27 cellular contexts compared by ENCODE assay signal in genomic region chr7:158259141-158259540, GRCh38.
"Had no signal": no experiment of that assay in that cellular context is flagged by ENCODE, and none has a peak within 500 bp of the region (broad histone marks: within the 10 kb centered on the region; RNA-seq: fewer than 3 reads in every experiment).

No MANE protein-coding gene starts in this region.

- H3K4me1 Mint-ChIP-seq: naive thymus-derived CD8-positive, alpha-beta T cell; stimulated activated naive B cell treated with anti-CD40 and anti-IgM and Interleukin-4, amounts not matched to agents 10 μg/mL and 1 μg/mL and 100 μg/mL, for 72 hours had no signal

- H3K79me2 ChIP-seq: hepatocyte, parathyroid adenoma had no signal

- H3K4me3 Mint-ChIP-seq: naive thymus-derived CD8-positive, alpha-beta T cell; nephron; neural crest cell; stimulated activated naive B cell treated with anti-CD40 and anti-IgM and Interleukin-4, amounts not matched to agents 10 μg/mL and 1 μg/mL and 100 μg/mL, for 72 hours; type B pancreatic cell had no signal

- H3K27ac Mint-ChIP-seq: naive thymus-derived CD8-positive, alpha-beta T cell; nephron; stimulated activated naive B cell treated with anti-CD40 and anti-IgM and Interleukin-4, amounts not matched to agents 10 μg/mL and 1 μg/mL and 100 μg/mL, for 72 hours; type B pancreatic cell had no signal

- H3K36me3 ChIP-seq: heart right ventricle, lower lobe of right lung, right lobe of liver, stomach, thyroid gland, uterus had no signal

- H3K27ac ChIP-seq: heart right ventricle, hepatocyte, lower lobe of right lung, parathyroid adenoma, psoas muscle, right lobe of liver, stomach, testis, thyroid gland, uterus had no signal

- H3K27me3 Mint-ChIP-seq: stimulated activated naive B cell treated with anti-CD40 and anti-IgM and Interleukin-4, amounts not matched to agents 10 μg/mL and 1 μg/mL and 100 μg/mL, for 72 hours; type B pancreatic cell had no signal

- H3K9ac ChIP-seq: parathyroid adenoma had no signal

- H3K4me1 ChIP-seq: heart right ventricle, lower lobe of right lung, parathyroid adenoma, psoas muscle, stomach, testis, thyroid gland, uterus had no signal

- H3K4me2 ChIP-seq: hepatocyte, smooth muscle cell had no signal

- H3K36me3 Mint-ChIP-seq: stimulated activated naive B cell treated with anti-CD40 and anti-IgM and Interleukin-4, amounts not matched to agents 10 μg/mL and 1 μg/mL and 100 μg/mL, for 72 hours; type B pancreatic cell had no signal

- H3K9me3 ChIP-seq: lower lobe of right lung, psoas muscle, right lobe of liver, testis, thyroid gland, uterus had no signal

- H3K27me3 ChIP-seq: hepatocyte, right lobe of liver, stomach, testis, thyroid gland, uterus had no signal

- ATAC-seq: heart right ventricle; left cardiac atrium; left lobe of liver; lower lobe of right lung; naive thymus-derived CD8-positive, alpha-beta T cell; psoas muscle; right lobe of liver; stimulated activated naive B cell treated with anti-CD40 and anti-IgM and Interleukin-4, amounts not matched to agents 10 μg/mL and 1 μg/mL and 100 μg/mL, for 72 hours; stimulated activated naive CD8-positive, alpha-beta T cell treated with anti-CD3 and anti-CD28 coated beads, Interleukin-15, Interleukin-2, amounts not matched to agents 100 U/mL and 50 U/mL, for 24 hours had no signal

- H3K4me3 ChIP-seq: heart right ventricle, hepatocyte, lower lobe of right lung, psoas muscle, right lobe of liver, smooth muscle cell, stomach, testis, thyroid gland, uterus had no signal

- DNase-seq: heart right ventricle; kidney glomerular epithelial cell; left cardiac atrium; lower lobe of right lung; mammary epithelial cell; mesenchymal stem cell; naive thymus-derived CD8-positive, alpha-beta T cell; nucleus accumbens; right lobe of liver; stimulated activated CD4-positive, alpha-beta T cell treated with anti-CD3 and anti-CD28 coated beads, Interleukin-12 subunit alpha, Interleukin-12 subunit beta, amount 100 ng/mL, for 4 hours; stimulated activated CD4-positive, alpha-beta T cell treated with anti-CD3 and anti-CD28 coated beads, Interleukin-15, amount 100 ng/mL, for 24 hours; stimulated activated CD4-positive, alpha-beta T cell treated with anti-CD3 and anti-CD28 coated beads, Interleukin-2, amount 100 ng/mL, for 24 hours; stimulated activated CD4-positive, alpha-beta T cell treated with anti-CD3 and anti-CD28 coated beads, Interleukin-4, amount 100 ng/mL, for 1 hour; stimulated activated naive B cell treated with anti-CD40 and anti-IgM and Interleukin-4, amounts not matched to agents 10 μg/mL and 1 μg/mL and 100 μg/mL, for 72 hours; stimulated activated naive CD8-positive, alpha-beta T cell treated with anti-CD3 and anti-CD28 coated beads, Interleukin-15, Interleukin-2, amounts not matched to agents 100 U/mL and 50 U/mL, for 24 hours; stomach; testis; thyroid gland; uterus had no signal

- H2AFZ ChIP-seq: hepatocyte, parathyroid adenoma had no signal

- H3K9me3 Mint-ChIP-seq: naive thymus-derived CD8-positive, alpha-beta T cell; nephron; neural crest cell; type B pancreatic cell had no signal
